Comparison of ENCODE assay signal across 2 cellular contexts in genomic region chr3:10170915-10171478, GRCh38.
TF ChIP-seq lines count a peak whose summit lies in the region.

No MANE protein-coding gene starts in this region.

TF ChIP-seq in A549, 52 proteins besides CTCF, POLR2A, EP300 and RAD21 (continued from another document):
- no peak for TF ChIP-seq JUN (IDR thresholded peaks at IDR 0.05)

TF ChIP-seq in HEK293, 187 proteins besides CTCF, POLR2A, EP300 and RAD21 (continued from another document):
- no peak for TF ChIP-seq ZNF280D (tag by site-specific recombination; IDR thresholded peaks at IDR 0.05)
- TF ChIP-seq, protein P1, sequence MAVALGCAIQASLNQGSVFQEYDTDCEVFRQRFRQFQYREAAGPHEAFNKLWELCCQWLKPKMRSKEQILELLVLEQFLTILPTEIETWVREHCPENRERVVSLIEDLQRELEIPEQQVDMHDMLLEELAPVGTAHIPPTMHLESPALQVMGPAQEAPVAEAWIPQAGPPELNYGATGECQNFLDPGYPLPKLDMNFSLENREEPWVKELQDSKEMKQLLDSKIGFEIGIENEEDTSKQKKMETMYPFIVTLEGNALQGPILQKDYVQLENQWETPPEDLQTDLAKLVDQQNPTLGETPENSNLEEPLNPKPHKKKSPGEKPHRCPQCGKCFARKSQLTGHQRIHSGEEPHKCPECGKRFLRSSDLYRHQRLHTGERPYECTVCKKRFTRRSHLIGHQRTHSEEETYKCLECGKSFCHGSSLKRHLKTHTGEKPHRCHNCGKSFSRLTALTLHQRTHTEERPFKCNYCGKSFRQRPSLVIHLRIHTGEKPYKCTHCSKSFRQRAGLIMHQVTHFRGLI (tag by site-specific recombination; IDR thresholded peaks at IDR 0.05): peak; percentile 47; the same call in 1 of the 2 replicates
- no peak for TF ChIP-seq BCL11B (tag by site-specific recombination; IDR thresholded peaks at IDR 0.05; ENCODE audit: low read depth)
- no peak for TF ChIP-seq ZNF404 (tag by site-specific recombination; IDR thresholded peaks at IDR 0.05)
- TF ChIP-seq KLF16 (tag by site-specific recombination; IDR thresholded peaks at IDR 0.05): no peak
- no peak for TF ChIP-seq ZNF174 (tag by site-specific recombination; IDR thresholded peaks at IDR 0.05)
